In genomic region chrX:19611636-19612376, GRCh38 we compare ENCODE assay signal across 27 cellular contexts.
DNase-seq lines count a peak whose midpoint lies in the region; TF ChIP-seq lines count a peak whose summit lies in the region.
"Had no signal": no experiment of that assay in that cellular context is flagged by ENCODE, and none has a peak within 500 bp of the region (broad histone marks: within the 10 kb centered on the region; RNA-seq: fewer than 3 reads in every experiment).

No MANE protein-coding gene starts in this region.

- H3K36me3 Mint-ChIP-seq in activated naive CD8-positive, alpha-beta T cell, result no peaks in the 10 kb centered on the region
- no peaks in the 10 kb centered on the region for H3K36me3 Mint-ChIP-seq in activated naive CD8-positive, alpha-beta T cell treated with anti-CD3 and anti-CD28 coated beads for 36 hours
- H3K36me3 Mint-ChIP-seq in H9 (ENCODE audit: insufficient read depth in 1 of 3, low read depth in 3 of 3), result peaks cover 0 to 7% (median 4%) of the 10 kb centered on the region in 3 experiments; a peak in 2 of 7 replicates
- H3K36me3 Mint-ChIP-seq: CD4-positive, CD25-positive, alpha-beta regulatory T cell had no signal

- H2BK20ac ChIP-seq in H9 (ENCODE audit: low read depth, low read length, poor library complexity, severe bottlenecking), result no peak overlapping the region

- no peak overlapping the region for H3K14ac ChIP-seq in H9 (ENCODE audit: insufficient read depth, low read length)

- H2AFZ ChIP-seq in Karpas-422 (ENCODE audit: low read length), result no peak overlapping the region
- no peak overlapping the region for H2AFZ ChIP-seq in H9 (ENCODE audit: low read length)
- H2AFZ ChIP-seq: parathyroid adenoma, PC-9 had no signal

- no CpG with 5 or more reads among the region's 6 CpGs for WGBS in H9 (ENCODE audit: extremely low coverage, insufficient read length, low lambda C conversion rate)

- TF ChIP-seq CTCF in H9 (conservative IDR thresholded peaks at IDR 0.05), result no peak

- intact Hi-C loops in posterior vena cava (cut with DNase I), result no loop called here

- H3K9me3 ChIP-seq in Karpas-422 (ENCODE audit: low read length) (no peaks in the 10 kb centered on the region), H9 (ENCODE audit: control insufficient read depth, low read depth, low read length) (peaks cover 66% of the 10 kb centered on the region)
- H3K9me3 ChIP-seq: gastroesophageal sphincter, thyroid gland, uterus had no signal

- H3K4me2 ChIP-seq in Karpas-422 (ENCODE audit: low read depth, low read length, poor library complexity, severe bottlenecking), result peak overlapping the region; percentile 24
- no peak overlapping the region for H3K4me2 ChIP-seq in H9 (ENCODE audit: insufficient read depth, insufficient read length, low read length)
- H3K4me2 ChIP-seq: PC-9 had no signal

- H4K5ac ChIP-seq in H9 (ENCODE audit: insufficient read length, low read depth, low read length), result no peak overlapping the region

- no peak for DNase-seq in activated naive CD8-positive, alpha-beta T cell treated with anti-CD3 and anti-CD28 coated beads for 36 hours
- no peak for DNase-seq in Karpas-422
- peak; percentile 33 for DNase-seq in amniotic epithelial cell (ENCODE audit: low read depth)
- no peak for DNase-seq in H9
- no peak for DNase-seq in posterior vena cava (ENCODE audit: low spot score)
- no peak for DNase-seq in HPDE6-E6E7 (ENCODE audit: extremely low spot score)
- DNase-seq: activated CD8-positive, alpha-beta T cell treated with anti-CD3 and anti-CD28 coated beads for 36 hours; CD4-positive, CD25-positive, alpha-beta regulatory T cell; DMS 273 treated with DMSO at 0.1 percent for 48 hours; effector CD4-positive, alpha-beta T cell; hippocampal formation; left colon; NCI-H1048; NCI-H1694; PC-9; small intestine; T-helper 2 cell; thyroid gland; uterus had no signal

- no peak overlapping the region for H3K4me3 ChIP-seq in Karpas-422 (ENCODE audit: low read length)
- H3K4me3 ChIP-seq: cardiac muscle cell, gastroesophageal sphincter, PC-9, right atrium auricular region, thyroid gland, uterus had no signal

- H3K79me2 ChIP-seq in Karpas-422 (ENCODE audit: low read length) (peaks cover 22% of the 10 kb centered on the region; the same call in 1 of the 2 replicates), H9 (ENCODE audit: insufficient read depth, low read length) (no peaks in the 10 kb centered on the region)
- H3K79me2 ChIP-seq: parathyroid adenoma had no signal

- H4K91ac ChIP-seq in H9 (ENCODE audit: insufficient read length, low read depth, low read length), result no peak overlapping the region

- H3K4ac ChIP-seq in H9 (ENCODE audit: low read depth, low read length), result no peak overlapping the region

- no peak overlapping the region for H3K9ac ChIP-seq in Karpas-422 (ENCODE audit: low read length)
- H3K9ac ChIP-seq in H9 (ENCODE audit: extremely low read depth, insufficient read length, low read length), result no peak overlapping the region
- H3K9ac ChIP-seq: parathyroid adenoma had no signal

- H3K4me1 Mint-ChIP-seq in activated naive CD8-positive, alpha-beta T cell (ENCODE audit: low read depth), result peaks cover 16% of the 10 kb centered on the region
- H3K4me1 Mint-ChIP-seq in activated naive CD8-positive, alpha-beta T cell treated with anti-CD3 and anti-CD28 coated beads for 36 hours, result peaks cover 7% of the 10 kb centered on the region
- H3K4me1 Mint-ChIP-seq in H9, result no peaks in the 10 kb centered on the region

- H3K23ac ChIP-seq in H9 (ENCODE audit: insufficient read length, low read depth, low read length), result no peak overlapping the region

- no peak overlapping the region for H2BK12ac ChIP-seq in H9 (ENCODE audit: insufficient read length, low read depth, low read length)

- peak overlapping the region; percentile 76 for H3K27ac ChIP-seq in Karpas-422 (ENCODE audit: low read length)
- H3K27ac ChIP-seq in temporal lobe (ENCODE audit: low read depth, low read length), result peak overlapping the region; percentile 7
- H3K27ac ChIP-seq in H9 (ENCODE audit: insufficient read length, low read depth, low read length), result no peak overlapping the region
- H3K27ac ChIP-seq: cardiac muscle cell, gastroesophageal sphincter, parathyroid adenoma, PC-9, right atrium auricular region, uterus had no signal

- H3K36me3 ChIP-seq in Karpas-422 (ENCODE audit: insufficient read depth, low read length), result no peaks in the 10 kb centered on the region
- H3K36me3 ChIP-seq: cardiac muscle cell, gastroesophageal sphincter, right atrium auricular region, thyroid gland, uterus had no signal

- no peak overlapping the region for H4K8ac ChIP-seq in H9 (replicated peaks; ENCODE audit: insufficient read length, low read depth, low read length)

- no peak overlapping the region for H2AK5ac ChIP-seq in H9 (ENCODE audit: insufficient read length, low read length)

- peaks cover 42% of the 10 kb centered on the region for H3K4me1 ChIP-seq in Karpas-422 (ENCODE audit: low read length)
- no peaks in the 10 kb centered on the region for H3K4me1 ChIP-seq in H9 (ENCODE audit: insufficient read depth, low read length)
- H3K4me1 ChIP-seq: gastroesophageal sphincter, parathyroid adenoma, right atrium auricular region, uterus had no signal

- H3K23me2 ChIP-seq in H9 (ENCODE audit: insufficient read length, low read depth, low read length, poor library complexity, severe bottlenecking), result no peaks in the 10 kb centered on the region

- no peak overlapping the region for H3T11ph ChIP-seq in H9 (ENCODE audit: low read length)

- H3K79me1 ChIP-seq in H9 (ENCODE audit: insufficient read depth, low read depth, low read length, poor library complexity, severe bottlenecking), result no peaks in the 10 kb centered on the region

- H2BK120ac ChIP-seq in H9 (ENCODE audit: low read depth, low read length, poor library complexity, severe bottlenecking), result no peak overlapping the region

- H3K4me3 Mint-ChIP-seq in activated naive CD8-positive, alpha-beta T cell, result no peak overlapping the region
- no peak overlapping the region for H3K4me3 Mint-ChIP-seq in activated naive CD8-positive, alpha-beta T cell treated with anti-CD3 and anti-CD28 coated beads for 36 hours
- no peak overlapping the region for H3K4me3 Mint-ChIP-seq in H9
- H3K4me3 Mint-ChIP-seq: activated CD8-positive, alpha-beta T cell treated with anti-CD3 and anti-CD28 coated beads for 36 hours; stimulated activated naive CD8-positive, alpha-beta T cell treated with anti-CD3 and anti-CD28 coated beads, Interleukin-15, Interleukin-2, amounts not matched to agents 100 ng/mL and 50 ng/mL, for 24 hours had no signal

- no peaks in the 10 kb centered on the region for H3K27me3 Mint-ChIP-seq in activated naive CD8-positive, alpha-beta T cell
- no peaks in the 10 kb centered on the region for H3K27me3 Mint-ChIP-seq in activated naive CD8-positive, alpha-beta T cell treated with anti-CD3 and anti-CD28 coated beads for 36 hours
- H3K27me3 Mint-ChIP-seq in H9 (ENCODE audit: low read depth), result no peaks in the 10 kb centered on the region; the same call in 1 of the 2 replicates
- H3K27me3 Mint-ChIP-seq: activated CD8-positive, alpha-beta T cell treated with anti-CD3 and anti-CD28 coated beads for 36 hours; CD4-positive, CD25-positive, alpha-beta regulatory T cell; stimulated activated naive CD8-positive, alpha-beta T cell treated with anti-CD3 and anti-CD28 coated beads, Interleukin-15, Interleukin-2, amounts not matched to agents 100 ng/mL and 50 ng/mL, for 24 hours had no signal

- H3K56ac ChIP-seq in H9 (ENCODE audit: insufficient read length, low read depth, low read length), result no peak overlapping the region

- H3K9me3 Mint-ChIP-seq in activated naive CD8-positive, alpha-beta T cell (ENCODE audit: low read depth), result no peaks in the 10 kb centered on the region
- H3K9me3 Mint-ChIP-seq in activated naive CD8-positive, alpha-beta T cell treated with anti-CD3 and anti-CD28 coated beads for 36 hours, result no peaks in the 10 kb centered on the region
- H3K9me3 Mint-ChIP-seq in H9, result peaks cover 65 to 74% of the 10 kb centered on the region in 2 experiments
- H3K9me3 Mint-ChIP-seq: activated CD8-positive, alpha-beta T cell treated with anti-CD3 and anti-CD28 coated beads for 36 hours; activated T-helper 2 cell treated with anti-CD3 and anti-CD28 coated beads, Interferon-gamma antibody, Interleukin-2, Interleukin-4, amounts not matched to agents 10 μg/mL and 5 μg/mL and 100 μg/mL, durations not matched to agents 14 hours and 24 hours and 36 hours; CD4-positive, CD25-positive, alpha-beta regulatory T cell; stimulated activated naive CD8-positive, alpha-beta T cell treated with anti-CD3 and anti-CD28 coated beads, Interleukin-15, Interleukin-2, amounts not matched to agents 100 ng/mL and 50 ng/mL, for 24 hours had no signal

- no peaks in the 10 kb centered on the region for H3K27me3 ChIP-seq in Karpas-422 (ENCODE audit: low read length)
- no peaks in the 10 kb centered on the region for H3K27me3 ChIP-seq in H9 (ENCODE audit: insufficient read depth, low read length)
- H3K27me3 ChIP-seq: gastroesophageal sphincter, right atrium auricular region, thyroid gland, uterus had no signal

- H3K9me2 ChIP-seq in Karpas-422 (replicated peaks; ENCODE audit: insufficient read depth, low read length), result no peaks in the 10 kb centered on the region

- no peak overlapping the region for H2BK5ac ChIP-seq in H9 (ENCODE audit: insufficient read length, low read length)

- H4K20me1 ChIP-seq in Karpas-422 (ENCODE audit: insufficient read depth, low read depth, low read length), result no peaks in the 10 kb centered on the region
- H4K20me1 ChIP-seq in H9 (ENCODE audit: control insufficient read depth, insufficient read depth, insufficient read length), result no peaks in the 10 kb centered on the region

- H3K18ac ChIP-seq in H9 (ENCODE audit: insufficient read length, low read depth, low read length), result no peak overlapping the region

- no peak overlapping the region for H2BK15ac ChIP-seq in H9 (ENCODE audit: low read depth, low read length)

- H3K27ac Mint-ChIP-seq in activated naive CD8-positive, alpha-beta T cell, result peak overlapping the region; percentile 73
- no peak overlapping the region for H3K27ac Mint-ChIP-seq in activated naive CD8-positive, alpha-beta T cell treated with anti-CD3 and anti-CD28 coated beads for 36 hours
- H3K27ac Mint-ChIP-seq in H9, result no peak overlapping the region
- H3K27ac Mint-ChIP-seq: activated CD8-positive, alpha-beta T cell treated with anti-CD3 and anti-CD28 coated beads for 36 hours; activated T-helper 2 cell treated with anti-CD3 and anti-CD28 coated beads, Interferon-gamma antibody, Interleukin-2, Interleukin-4, amounts not matched to agents 10 μg/mL and 5 μg/mL and 100 μg/mL, durations not matched to agents 14 hours and 24 hours and 36 hours had no signal
